ENCODE assay signal across 8 cellular contexts in the genomic region with DNA sequence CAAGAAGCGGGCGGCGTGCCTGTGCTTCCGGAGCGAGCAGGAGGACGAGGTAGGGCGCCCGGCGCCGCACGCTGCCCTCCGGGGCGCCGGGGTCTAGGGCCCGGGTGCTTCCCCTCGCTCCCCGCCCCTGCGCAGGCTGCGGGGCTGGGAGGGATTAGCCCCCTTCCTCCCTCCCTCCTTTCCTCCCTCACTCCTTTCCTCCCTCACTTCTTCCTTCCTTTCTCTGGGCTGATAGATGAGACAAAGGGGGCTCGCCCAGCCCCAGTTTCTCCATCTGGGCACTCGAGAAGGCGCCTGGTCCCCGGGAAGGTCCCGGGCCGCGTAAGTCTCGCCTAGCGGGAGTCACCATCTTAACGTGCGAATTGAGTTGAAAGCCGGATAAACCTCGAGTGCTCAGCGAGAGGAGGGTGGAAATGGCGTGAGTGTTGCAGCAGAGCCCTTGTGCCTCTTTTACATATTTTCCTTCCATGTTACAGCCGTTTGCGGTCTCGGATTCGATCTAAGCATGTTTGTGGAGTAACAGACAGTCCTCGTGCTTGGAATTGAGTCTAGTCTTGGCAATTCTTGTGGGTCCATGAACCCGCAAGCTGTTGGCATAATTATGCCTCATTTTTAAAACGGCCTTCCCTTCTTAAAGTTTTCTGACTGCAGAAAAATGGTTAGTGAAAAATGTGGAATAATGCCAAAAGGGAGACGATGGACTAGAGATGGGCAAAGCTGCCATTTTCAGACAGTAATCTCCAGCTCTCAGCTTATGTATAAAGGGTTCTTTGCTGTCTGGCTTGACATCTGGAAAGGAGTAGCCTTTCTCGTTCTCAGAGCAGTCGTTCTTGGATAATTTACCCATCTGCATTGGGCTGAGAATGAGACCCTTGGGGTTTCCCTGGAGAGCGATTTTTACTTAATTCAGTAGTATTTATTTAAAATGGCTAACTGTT. TPM values are rescaled to one million over a fixed set of nuclear protein-coding genes. Genes with fewer than 3 reads are reported as not detected.
DNase-seq lines count a peak whose midpoint lies in the region; ATAC-seq and TF ChIP-seq lines count a peak whose summit lies in the region.

No MANE protein-coding gene starts in this region.

- H3K27me3 ChIP-seq in CD4-positive, CD25-positive, alpha-beta regulatory T cell (ENCODE audit: control insufficient read depth, insufficient read depth, low read length), result no peaks in the 10 kb centered on the region
- no peaks in the 10 kb centered on the region for H3K27me3 ChIP-seq in esophagus muscularis mucosa
- H3K27me3 ChIP-seq in stomach, result no peaks in the 10 kb centered on the region

- H3K4me3 Mint-ChIP-seq in CD4-positive, CD25-positive, alpha-beta regulatory T cell, result peak overlapping the region; percentile 97 to 100 (median 100)
- H3K4me3 Mint-ChIP-seq in nephron progenitor cell, result peak overlapping the region; percentile 100

- no peak for TF ChIP-seq CTCF in OCI-LY7 (conservative IDR thresholded peaks at IDR 0.05; ENCODE audit: low read length)
- TF ChIP-seq CTCF in esophagus muscularis mucosa (IDR thresholded peaks at IDR 0.05), result no peak
- TF ChIP-seq CTCF in nephron progenitor cell (IDR thresholded peaks at IDR 0.05), result no peak
- TF ChIP-seq CTCF in stomach (IDR thresholded peaks at IDR 0.05), result no peak

- peaks cover 28 to 50% (median 42%) of the 10 kb centered on the region in 4 donors for H3K4me1 Mint-ChIP-seq in CD4-positive, CD25-positive, alpha-beta regulatory T cell
- peaks cover 72% of the 10 kb centered on the region for H3K4me1 Mint-ChIP-seq in nephron progenitor cell

- no peaks in the 10 kb centered on the region for H3K36me3 ChIP-seq in CD4-positive, CD25-positive, alpha-beta regulatory T cell (ENCODE audit: control insufficient read depth, insufficient read depth, low read length)
- H3K36me3 ChIP-seq in OCI-LY7 (ENCODE audit: insufficient read depth, low read length) (peaks cover 6% of the 10 kb centered on the region; the same call in 1 of the 2 replicates), esophagus muscularis mucosa (no peaks in the 10 kb centered on the region), stomach (no peaks in the 10 kb centered on the region)

- peak overlapping the region; percentile 88 for H3K27ac ChIP-seq in CD4-positive, CD25-positive, alpha-beta regulatory T cell (ENCODE audit: insufficient read depth, low read length, poor library complexity, severe bottlenecking)
- H3K27ac ChIP-seq in OCI-LY7 (ENCODE audit: low read depth, low read length, poor library complexity, severe bottlenecking) (peak overlapping the region; percentile 71), esophagus muscularis mucosa (replicated peaks in 1 of 4) (peak overlapping the region; percentile 93 to 99 (median 96)), stomach (peak overlapping the region; percentile 93 to 98 (median 97))

- no peaks in the 10 kb centered on the region for H3K9me2 ChIP-seq in OCI-LY7 (ENCODE audit: insufficient read depth, low read length)

- H3K9me3 Mint-ChIP-seq in CD4-positive, CD25-positive, alpha-beta regulatory T cell, result no peaks in the 10 kb centered on the region
- no peaks in the 10 kb centered on the region for H3K9me3 Mint-ChIP-seq in nephron progenitor cell

- H3K36me3 Mint-ChIP-seq in CD4-positive, CD25-positive, alpha-beta regulatory T cell, result no peaks in the 10 kb centered on the region
- peaks cover 13% of the 10 kb centered on the region for H3K36me3 Mint-ChIP-seq in nephron progenitor cell (ENCODE audit: low read depth)

- peak overlapping the region; percentile 98 for H3K4me3 ChIP-seq in CD4-positive, CD25-positive, alpha-beta regulatory T cell (ENCODE audit: low read depth, low read length)
- peak overlapping the region; percentile 75 for H3K4me3 ChIP-seq in OCI-LY7 (ENCODE audit: low read depth, low read length, poor library complexity, severe bottlenecking)
- peak overlapping the region; percentile 65 to 98 (median 80) for H3K4me3 ChIP-seq in esophagus muscularis mucosa
- peak overlapping the region; percentile 79 to 97 (median 89) for H3K4me3 ChIP-seq in stomach

- intact Hi-C loops in OCI-LY7 (cut with micrococcal nuclease; ENCODE audit: unreplicated experiment), result loop anchor here (2.0 to 5.0 kb wide), 2 partner anchors 131 to 450 kb away; a partner anchor contains a TSS
- intact Hi-C loops in esophagus muscularis mucosa (cut with DNase I), result no loop called here
- intact Hi-C loops in stomach (cut with DNase I; ENCODE audit: low total_unique reads), result no loop called here

- WGBS in esophagus muscularis mucosa, result 0% methylated on average over 36 of the region's 45 CpGs
- WGBS in stomach, 5 donors, result 0 to 1% (median 0%) methylated on average over 31 to 45 of the region's 45 CpGs

- no peak for TF ChIP-seq EP300 in esophagus muscularis mucosa (IDR thresholded peaks at IDR 0.05)
- no peak for TF ChIP-seq EP300 in stomach (IDR thresholded peaks at IDR 0.05)

- CTCF ChIA-PET in OCI-LY7 (lab: Charles Lee; ENCODE audit: unreplicated experiment), result no interaction called here

- TF ChIP-seq POLR2A in esophagus muscularis mucosa (IDR thresholded peaks at IDR 0.05; ENCODE audit: low read depth), result peak; percentile 21
- TF ChIP-seq POLR2A in stomach (IDR thresholded peaks at IDR 0.05), result no peak

- H3K9me3 ChIP-seq in CD4-positive, CD25-positive, alpha-beta regulatory T cell (ENCODE audit: control insufficient read depth in 2 of 2, low read length in 2 of 2), result no peaks in the 10 kb centered on the region
- no peaks in the 10 kb centered on the region for H3K9me3 ChIP-seq in OCI-LY7 (ENCODE audit: low read length)
- no peaks in the 10 kb centered on the region for H3K9me3 ChIP-seq in esophagus muscularis mucosa
- H3K9me3 ChIP-seq in stomach, result no peaks in the 10 kb centered on the region

- H3K4me1 ChIP-seq in CD4-positive, CD25-positive, alpha-beta regulatory T cell (ENCODE audit: control insufficient read depth, insufficient read depth, low read length, poor library complexity, severe bottlenecking), result peaks cover 46% of the 10 kb centered on the region
- H3K4me1 ChIP-seq in OCI-LY7 (ENCODE audit: insufficient read depth, low read length, poor library complexity, severe bottlenecking) (peaks cover 23% of the 10 kb centered on the region), esophagus muscularis mucosa (peaks cover 12 to 72% (median 59%) of the 10 kb centered on the region in 4 donors), stomach (peaks cover 24 to 80% (median 62%) of the 10 kb centered on the region in 4 donors)

- peaks cover 27% of the 10 kb centered on the region for H4K20me1 ChIP-seq in OCI-LY7 (ENCODE audit: insufficient read depth, low read length)

- H3K27ac Mint-ChIP-seq in CD4-positive, CD25-positive, alpha-beta regulatory T cell, result peak overlapping the region; percentile 97 to 100 (median 98)
- H3K27ac Mint-ChIP-seq in nephron progenitor cell, result peak overlapping the region; percentile 97

- peak; percentile 49 to 54 for ATAC-seq in CD4-positive, CD25-positive, alpha-beta regulatory T cell (ENCODE audit: low read depth in 2 of 2)
- ATAC-seq in GM19328 (IDR thresholded peaks at IDR 0.05; ENCODE audit: unreplicated experiment) (peak; percentile 30), HG03460 (IDR thresholded peaks at IDR 0.05; ENCODE audit: unreplicated experiment) (peak; percentile 33)

- peak overlapping the region; percentile 78 for H3K4me2 ChIP-seq in OCI-LY7 (ENCODE audit: low read length)

- peaks cover 18% of the 10 kb centered on the region for H3K27me3 Mint-ChIP-seq in CD4-positive, CD25-positive, alpha-beta regulatory T cell
- no peaks in the 10 kb centered on the region for H3K27me3 Mint-ChIP-seq in nephron progenitor cell (ENCODE audit: low read depth, poor library complexity)

- peak overlapping the region; percentile 9; the same call in 1 of the 2 replicates for H2AFZ ChIP-seq in OCI-LY7 (ENCODE audit: low read length)

- DNase-seq in CD4-positive, CD25-positive, alpha-beta regulatory T cell, result peak; percentile 37 to 82 (median 68)
- peak; percentile 80 for DNase-seq in OCI-LY7 (ENCODE audit: low spot score)
- DNase-seq in activated T-cell treated with anti-CD3 and anti-CD28 coated beads, Interleukin-2, amount 50 U/mL, for 1 hour, result peak; percentile 70
- DNase-seq in esophagus muscularis mucosa (ENCODE audit: extremely low spot score), result peak; percentile 92
- DNase-seq in nephron progenitor cell, result peak; percentile 31
- DNase-seq in stomach, result peak; percentile 37

- POLR2A ChIA-PET in OCI-LY7 (lab: Charles Lee), result interaction anchor here (1.0 to 1.1 kb wide), 2 partner anchors 32 to 401 kb away, joined by 3 to 4 read pairs; no protein-coding TSS in a partner anchor

- peaks cover 51% of the 10 kb centered on the region for H3K79me2 ChIP-seq in OCI-LY7 (ENCODE audit: insufficient read depth, low read depth, low read length)

- no TSS peak for BruUV-seq in OCI-LY7 (replicated peaks; lab: Mats Ljungman, UMichigan)

RNA-seq across cellular contexts. Expression of a gene that starts 0.9 kb away (rescaled TPM):
- 78.2 TPM for total RNA-seq in CD4-positive, CD25-positive, alpha-beta regulatory T cell
- 10 to 100 TPM; 36.7 to 48.9 (median 42.0) TPM for polyA plus RNA-seq in CD4-positive, CD25-positive, alpha-beta regulatory T cell
- total RNA-seq in OCI-LY7 (2014; rRNA removed; shearing (Covaris generic)), result 20.3 and 26.4 TPM in 2 replicates
- 32.4 and 32.5 TPM in 2 replicates for total RNA-seq in OCI-LY7 (2022)
- 100 to 1,000 TPM in 3 of 4 donors, 10 to 100 TPM in 1; 93.0 to 238 (median 112) TPM for total RNA-seq in esophagus muscularis mucosa
- 10 to 100 TPM; 19.8 to 77.7 (median 38.8) TPM for total RNA-seq in stomach
- 10 to 100 TPM; 17.5 to 28.0 (median 23.5) TPM for polyA plus RNA-seq in stomach

Comparison
In these comparisons a context has a peak if more than half of its experiments do, and no peak if none do; other contexts are left out.
1. Peak in every context shown above with its lines: DNase-seq, ATAC-seq, H3K4me3 ChIP-seq and H3K27ac ChIP-seq.
2. DNase-seq: peak in every context shown above with its lines; median percentile 92 in esophagus muscularis mucosa; 80 in OCI-LY7; 70 in activated T-cell treated with anti-CD3 and anti-CD28 coated beads, Interleukin-2, amount 50 U/mL, for 1 hour; 68 in CD4-positive, CD25-positive, alpha-beta regulatory T cell; 37 in stomach; 31 in nephron progenitor cell.